ENCODE assay signal across 18 cellular contexts in genomic region chr16:30737794-30738648, GRCh38.
"Had no signal": no experiment of that assay in that cellular context is flagged by ENCODE, and none has a peak within 500 bp of the region (broad histone marks: within the 10 kb centered on the region; RNA-seq: fewer than 3 reads in every experiment).

No MANE protein-coding gene starts in this region.

- H3K27ac Mint-ChIP-seq: activated CD4-positive, alpha-beta T cell treated with anti-CD3 and anti-CD28 coated beads, Interleukin-2, amount 10 ng/mL, durations not matched to agents 24 days and 14 days; neural progenitor cell; WTC11 had no signal

- FAIRE-seq: TTC549 had no signal

- H3K9ac ChIP-seq: neural progenitor cell had no signal

- H3K4me2 ChIP-seq: neural progenitor cell had no signal

- H2AFZ ChIP-seq: neural progenitor cell had no signal

- H3K27me3 ChIP-seq: dorsolateral prefrontal cortex, gastroesophageal sphincter, neural progenitor cell, spleen, stomach, testis, upper lobe of right lung had no signal

- DNase-seq: activated CD4-positive, alpha-beta T cell treated with anti-CD3 and anti-CD28 coated beads, Interleukin-2, amount 10 ng/mL, durations not matched to agents 24 days and 14 days; activated CD8-positive, alpha-beta memory T cell treated with anti-CD3 and anti-CD28 coated beads for 24 hours; activated naive CD8-positive, alpha-beta T cell treated with anti-CD3 and anti-CD28 coated beads, Interleukin-2, amount 10 ng/mL, durations not matched to agents 7 days and 5 days; cerebellar nuclear complex; dorsolateral prefrontal cortex; endodermal cell; left cardiac atrium; lower lobe of right lung; spleen; stomach; testis; upper lobe of right lung had no signal

- H3K9me3 Mint-ChIP-seq: activated CD4-positive, alpha-beta T cell treated with anti-CD3 and anti-CD28 coated beads, Interleukin-2, amount 10 ng/mL, durations not matched to agents 24 days and 14 days; activated naive CD8-positive, alpha-beta T cell treated with anti-CD3 and anti-CD28 coated beads, Interleukin-2, amount 10 ng/mL, durations not matched to agents 7 days and 5 days; brain; endodermal cell; neural progenitor cell; WTC11 had no signal

- H3K9me3 ChIP-seq: gastroesophageal sphincter, lower lobe of right lung, spleen, stomach, testis, upper lobe of right lung had no signal

- H3K27me3 Mint-ChIP-seq: activated CD4-positive, alpha-beta T cell treated with anti-CD3 and anti-CD28 coated beads, Interleukin-2, amount 10 ng/mL, durations not matched to agents 24 days and 14 days; activated naive CD8-positive, alpha-beta T cell treated with anti-CD3 and anti-CD28 coated beads, Interleukin-2, amount 10 ng/mL, durations not matched to agents 7 days and 5 days; brain had no signal

- H3K4me3 Mint-ChIP-seq: activated CD4-positive, alpha-beta T cell treated with anti-CD3 and anti-CD28 coated beads, Interleukin-2, amount 10 ng/mL, durations not matched to agents 24 days and 14 days; activated naive CD8-positive, alpha-beta T cell treated with anti-CD3 and anti-CD28 coated beads, Interleukin-2, amount 10 ng/mL, durations not matched to agents 7 days and 5 days; brain; endodermal cell; neural progenitor cell; WTC11 had no signal

- H3K27ac ChIP-seq: dorsolateral prefrontal cortex, gastroesophageal sphincter, lower lobe of right lung, neural progenitor cell, testis, upper lobe of right lung had no signal

- H3K4me3 ChIP-seq: dorsolateral prefrontal cortex, gastroesophageal sphincter, lower lobe of right lung, neural progenitor cell, spleen, stomach, testis, upper lobe of right lung had no signal

- H3K4me1 ChIP-seq: neural progenitor cell had no signal

- ATAC-seq: gastroesophageal sphincter, left cardiac atrium, lower lobe of right lung, sciatic nerve, upper lobe of right lung, WTC11 had no signal

- H3K36me3 ChIP-seq: neural progenitor cell had no signal

- H3K4me1 Mint-ChIP-seq: brain, neural progenitor cell had no signal
